Comparison of ENCODE assay signal across 2 cellular contexts in the genomic region with DNA sequence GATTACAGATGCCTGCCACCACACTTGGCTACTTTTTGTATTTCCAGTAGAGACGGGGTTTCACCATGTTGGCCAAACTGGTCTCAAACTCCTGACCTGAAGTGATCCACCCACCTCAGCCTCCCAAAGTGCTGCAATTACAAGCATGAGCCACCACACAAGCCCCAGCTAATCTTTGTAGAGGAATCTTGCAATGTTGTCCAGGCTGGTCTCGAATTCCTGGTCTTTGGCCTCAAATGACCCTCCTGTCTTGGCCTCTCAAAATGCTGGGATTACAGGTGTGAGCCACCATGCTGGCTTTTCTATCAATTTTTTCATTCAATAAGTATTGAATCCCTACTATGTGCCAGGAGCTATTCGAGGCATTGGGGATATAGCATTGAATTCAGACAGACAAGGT.
TF ChIP-seq lines count a peak whose summit lies in the region.

No MANE protein-coding gene starts in this region.

TF ChIP-seq in HEK293, 187 proteins besides CTCF, POLR2A, EP300 and RAD21:
- 0 out of 2 replicates have a peak, but pooled peaks have one; percentile 19 for TF ChIP-seq ZNF121 (tag by site-specific recombination; IDR thresholded peaks at IDR 0.05)

TF ChIP-seq in HepG2, 621 proteins besides CTCF, POLR2A, EP300 and RAD21:
- 0 out of 2 replicates have a peak, but pooled peaks have one; percentile 12 for TF ChIP-seq ZNF460 (CRISPR knock-in tag; IDR thresholded peaks at IDR 0.05; ENCODE audit: borderline replicate concordance)
- TF ChIP-seq ZNF121 (CRISPR knock-in tag; IDR thresholded peaks at IDR 0.05), result peak; percentile 74
